ENCODE assay signal across 11 cellular contexts in the genomic region with DNA sequence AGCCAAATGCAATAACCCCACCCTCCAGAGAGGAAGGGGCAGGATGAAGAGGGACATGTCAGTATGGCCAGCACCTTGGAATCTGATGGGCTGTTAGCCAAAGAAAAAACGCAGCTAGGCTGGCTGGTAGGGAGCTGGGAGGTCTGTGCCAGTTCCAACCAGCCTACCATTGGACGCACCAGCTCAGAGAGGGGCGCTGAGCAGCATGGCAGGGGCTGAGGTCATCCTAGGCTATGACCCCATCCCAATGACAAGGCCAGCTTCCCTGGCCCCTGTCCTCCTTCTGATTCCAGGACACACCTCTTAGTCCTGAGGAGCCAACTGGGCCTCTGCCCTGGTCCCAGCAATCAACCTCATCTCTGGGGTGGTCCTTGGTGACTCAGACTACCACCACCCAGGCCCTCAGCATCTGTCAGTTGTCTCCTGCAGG. TPM values are rescaled to one million over a fixed set of nuclear protein-coding genes. Genes with fewer than 3 reads are reported as not detected.
DNase-seq lines count a peak whose midpoint lies in the region; ATAC-seq and TF ChIP-seq lines count a peak whose summit lies in the region.
"Had no signal": no experiment of that assay in that cellular context is flagged by ENCODE, and none has a peak within 500 bp of the region (broad histone marks: within the 10 kb centered on the region; RNA-seq: fewer than 3 reads in every experiment).

No MANE protein-coding gene starts in this region.

- peak; percentile 28 for ATAC-seq in left ventricle myocardium superior

- intact Hi-C loops in adrenal gland (cut with DNase I) (no loop called here), left ventricle myocardium superior (cut with micrococcal nuclease) (no loop called here)
- intact Hi-C loops in activated T-helper 2 cell treated with anti-CD3 and anti-CD28 coated beads, Interferon-gamma antibody, Interleukin-2, Interleukin-4, amounts not matched to agents 10 μg/mL and 5 μg/mL and 100 μg/mL, durations not matched to agents 14 hours and 24 hours and 36 hours (cut with micrococcal nuclease) = no loop called here

- H3K9me3 Mint-ChIP-seq in activated T-helper 2 cell treated with anti-CD3 and anti-CD28 coated beads, Interferon-gamma antibody, Interleukin-2, Interleukin-4, amounts not matched to agents 10 μg/mL and 5 μg/mL and 100 μg/mL, durations not matched to agents 14 hours and 24 hours and 36 hours = no peaks in the 10 kb centered on the region
- H3K9me3 Mint-ChIP-seq: activated naive CD4-positive, alpha-beta T cell treated with anti-CD3 and anti-CD28 coated beads for 36 hours had no signal

- H3K4me3 Mint-ChIP-seq in activated T-helper 2 cell treated with anti-CD3 and anti-CD28 coated beads, Interferon-gamma antibody, Interleukin-2, Interleukin-4, amounts not matched to agents 10 μg/mL and 5 μg/mL and 100 μg/mL, durations not matched to agents 14 hours and 24 hours and 36 hours (ENCODE audit: low read depth) = no peak overlapping the region
- H3K4me3 Mint-ChIP-seq: activated naive CD4-positive, alpha-beta T cell treated with anti-CD3 and anti-CD28 coated beads for 36 hours; immature natural killer cell had no signal

- no peak for TF ChIP-seq POLR2A in adrenal gland (IDR thresholded peaks at IDR 0.05)

- no peak overlapping the region for H3K27ac Mint-ChIP-seq in activated T-helper 2 cell treated with anti-CD3 and anti-CD28 coated beads, Interferon-gamma antibody, Interleukin-2, Interleukin-4, amounts not matched to agents 10 μg/mL and 5 μg/mL and 100 μg/mL, durations not matched to agents 14 hours and 24 hours and 36 hours

- peaks cover 39% of the 10 kb centered on the region for H3K4me1 Mint-ChIP-seq in activated T-helper 2 cell treated with anti-CD3 and anti-CD28 coated beads, Interferon-gamma antibody, Interleukin-2, Interleukin-4, amounts not matched to agents 10 μg/mL and 5 μg/mL and 100 μg/mL, durations not matched to agents 14 hours and 24 hours and 36 hours (ENCODE audit: low read depth)

- H3K9me3 ChIP-seq in adrenal gland (replicated peaks in 1 of 3) (no peaks in the 10 kb centered on the region), stomach smooth muscle (ENCODE audit: control insufficient read depth in 2 of 2, low read length in 2 of 2) (no peaks in the 10 kb centered on the region)

- H3K27ac ChIP-seq in adrenal gland = peak overlapping the region in 2 of 5 donors; percentile 11 to 23
- peak overlapping the region; percentile 76 for H3K27ac ChIP-seq in stomach smooth muscle (ENCODE audit: low read length)

- H3K9ac ChIP-seq in stomach smooth muscle (ENCODE audit: low read length in 2 of 2) = peak overlapping the region; percentile 23 to 51

- H3K4me1 ChIP-seq in adrenal gland (replicated peaks in 1 of 2) = peaks cover 15 to 65% of the 10 kb centered on the region in 2 donors
- H3K4me1 ChIP-seq in stomach smooth muscle (ENCODE audit: control insufficient read depth, insufficient read depth, low read length) = peaks cover 98% of the 10 kb centered on the region

- H3K27me3 ChIP-seq in adrenal gland = no peaks in the 10 kb centered on the region
- no peaks in the 10 kb centered on the region for H3K27me3 ChIP-seq in stomach smooth muscle (ENCODE audit: control insufficient read depth in 1 of 2, insufficient read depth in 2 of 2, low read length in 2 of 2)

- peak; percentile 53 for DNase-seq in EL
- DNase-seq in adrenal gland = peak in 6 of 7 donors; percentile 62 to 75 (median 66)
- peak; percentile 32 for DNase-seq in left ventricle myocardium superior
- DNase-seq in NCI-H2029 treated with DMSO at 0.1 percent for 48 hours (lab: John Stamatoyannopoulos, UW) = no peak
- DNase-seq in activated CD4-positive, CD25-positive, alpha-beta regulatory T cell treated with anti-CD3 and anti-CD28 coated beads, Interleukin-2, amount 50 U/mL, for 72 hours = no peak
- DNase-seq in activated T-helper 2 cell treated with anti-CD3 and anti-CD28 coated beads, Interferon-gamma antibody, Interleukin-2, Interleukin-4, amounts not matched to agents 10 μg/mL and 5 μg/mL and 100 μg/mL, durations not matched to agents 14 hours and 24 hours and 36 hours (ENCODE audit: low spot score) = no peak
- DNase-seq in cortex of kidney (lab: John Stamatoyannopoulos, UW) = no peak
- DNase-seq: activated CD4-positive, alpha-beta T cell treated with anti-CD3 and anti-CD28 coated beads for 48 hours; activated naive CD4-positive, alpha-beta T cell treated with anti-CD3 and anti-CD28 coated beads for 36 hours; immature natural killer cell had no signal

- H3K4me3 ChIP-seq in adrenal gland (no peak overlapping the region), stomach smooth muscle (ENCODE audit: low read length in 2 of 2) (peak overlapping the region; percentile 37 to 60)

- H3K36me3 Mint-ChIP-seq in activated T-helper 2 cell treated with anti-CD3 and anti-CD28 coated beads, Interferon-gamma antibody, Interleukin-2, Interleukin-4, amounts not matched to agents 10 μg/mL and 5 μg/mL and 100 μg/mL, durations not matched to agents 14 hours and 24 hours and 36 hours (ENCODE audit: low read depth) = peaks cover 13% of the 10 kb centered on the region
- H3K36me3 Mint-ChIP-seq: immature natural killer cell had no signal

- H3K27me3 Mint-ChIP-seq in activated T-helper 2 cell treated with anti-CD3 and anti-CD28 coated beads, Interferon-gamma antibody, Interleukin-2, Interleukin-4, amounts not matched to agents 10 μg/mL and 5 μg/mL and 100 μg/mL, durations not matched to agents 14 hours and 24 hours and 36 hours (ENCODE audit: low read depth) = no peaks in the 10 kb centered on the region

- no peaks in the 10 kb centered on the region for H3K36me3 ChIP-seq in adrenal gland (replicated peaks in 1 of 2)
- H3K36me3 ChIP-seq in stomach smooth muscle (ENCODE audit: control insufficient read depth in 2 of 2, insufficient read depth in 2 of 2, low read length in 2 of 2) = peaks cover 10 to 13% of the 10 kb centered on the region in 2 donors

- no peak for TF ChIP-seq CTCF in adrenal gland (IDR thresholded peaks at IDR 0.05)

- 13 to 43% (median 32%) methylated on average over 2 to 3 of the region's 3 CpGs for WGBS in adrenal gland, 4 donors

RNA-seq across cellular contexts. Expression of gene ACTN1, which starts 12.2 kb away (rescaled TPM):
- total RNA-seq in adrenal gland = 100 to 1,000 TPM in 4 of 8 donors, 10 to 100 TPM in 4; 67.0 to 180 (median 98.9) TPM
- 10 to 100 TPM; 50.5 to 61.3 (median 55.7) TPM for polyA plus RNA-seq in adrenal gland
- 90.5 TPM for total RNA-seq in left ventricle myocardium superior
- 133 and 134 TPM in 2 replicates for total RNA-seq in activated T-helper 2 cell treated with anti-CD3 and anti-CD28 coated beads, Interferon-gamma antibody, Interleukin-2, Interleukin-4, amounts not matched to agents 10 μg/mL and 5 μg/mL and 100 μg/mL, durations not matched to agents 14 hours and 24 hours and 36 hours

Comparison
In these comparisons a context has a peak if more than half of its experiments do, and no peak if none do; other contexts are left out.
1. DNase-seq: peak in EL (single experiment), adrenal gland (6 of 7) and left ventricle myocardium superior (single experiment); none in NCI-H2029 treated with DMSO at 0.1 percent for 48 hours (single experiment), activated CD4-positive, CD25-positive, alpha-beta regulatory T cell treated with anti-CD3 and anti-CD28 coated beads, Interleukin-2, amount 50 U/mL, for 72 hours (single experiment), activated T-helper 2 cell treated with anti-CD3 and anti-CD28 coated beads, Interferon-gamma antibody, Interleukin-2, Interleukin-4, amounts not matched to agents 10 μg/mL and 5 μg/mL and 100 μg/mL, durations not matched to agents 14 hours and 24 hours and 36 hours (single experiment) and cortex of kidney (single experiment).
2. H3K4me3 ChIP-seq: peak in stomach smooth muscle (2 of 2); none in adrenal gland (0 of 4).